In genomic region chr4:159012381-159012780, GRCh38 we compare ENCODE assay signal across 1 cellular context.
TF ChIP-seq lines count a peak whose summit lies in the region.

No MANE protein-coding gene starts in this region.

TF ChIP-seq in SK-N-SH treated with all-trans-retinoic acid at 6 μM for 48 hours, 23 proteins besides CTCF, POLR2A, EP300 and RAD21 (continued from another document):
- TF ChIP-seq, protein P1, sequence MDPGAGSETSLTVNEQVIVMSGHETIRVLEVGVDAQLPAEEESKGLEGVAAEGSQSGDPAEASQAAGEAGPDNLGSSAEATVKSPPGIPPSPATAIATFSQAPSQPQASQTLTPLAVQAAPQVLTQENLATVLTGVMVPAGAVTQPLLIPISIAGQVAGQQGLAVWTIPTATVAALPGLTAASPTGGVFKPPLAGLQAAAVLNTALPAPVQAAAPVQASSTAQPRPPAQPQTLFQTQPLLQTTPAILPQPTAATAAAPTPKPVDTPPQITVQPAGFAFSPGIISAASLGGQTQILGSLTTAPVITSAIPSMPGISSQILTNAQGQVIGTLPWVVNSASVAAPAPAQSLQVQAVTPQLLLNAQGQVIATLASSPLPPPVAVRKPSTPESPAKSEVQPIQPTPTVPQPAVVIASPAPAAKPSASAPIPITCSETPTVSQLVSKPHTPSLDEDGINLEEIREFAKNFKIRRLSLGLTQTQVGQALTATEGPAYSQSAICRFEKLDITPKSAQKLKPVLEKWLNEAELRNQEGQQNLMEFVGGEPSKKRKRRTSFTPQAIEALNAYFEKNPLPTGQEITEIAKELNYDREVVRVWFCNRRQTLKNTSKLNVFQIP (CRISPR knock-in tag; IDR thresholded peaks at IDR 0.05; ENCODE audit: borderline replicate concordance, low read depth), result no peak
- TF ChIP-seq SNAI2 (CRISPR knock-in tag; IDR thresholded peaks at IDR 0.05) (no peak), ZC3H10 (CRISPR knock-in tag; IDR thresholded peaks at IDR 0.05) (no peak), ARNTL (CRISPR knock-in tag; IDR thresholded peaks at IDR 0.05; ENCODE audit: borderline replicate concordance, low read depth) (no peak), ZNF70 (CRISPR knock-in tag; IDR thresholded peaks at IDR 0.05) (no peak), TOX (CRISPR knock-in tag; IDR thresholded peaks at IDR 0.05; ENCODE audit: borderline replicate concordance) (no peak), ZFP30 (CRISPR knock-in tag; IDR thresholded peaks at IDR 0.05) (no peak), GLIS3 (CRISPR knock-in tag; IDR thresholded peaks at IDR 0.05) (no peak)
